In genomic region chr4:136357556-136357955, GRCh38 we compare ENCODE assay signal across 25 cellular contexts.
"Had no signal": no experiment of that assay in that cellular context is flagged by ENCODE, and none has a peak within 500 bp of the region (broad histone marks: within the 10 kb centered on the region; RNA-seq: fewer than 3 reads in every experiment).

No MANE protein-coding gene starts in this region.

- H3K4me1 ChIP-seq: left ventricle myocardium inferior, neural progenitor cell, parathyroid adenoma, right atrium auricular region, stomach, testis, thyroid gland, transverse colon, upper lobe of left lung had no signal

- ATAC-seq: natural killer cell; sciatic nerve; stimulated activated naive B cell treated with anti-CD40 and anti-IgM and Interleukin-4, amounts not matched to agents 10 μg/mL and 1 μg/mL and 100 μg/mL, for 72 hours; stimulated activated naive CD8-positive, alpha-beta T cell treated with anti-CD3 and anti-CD28 coated beads, Interleukin-15, Interleukin-2, amounts not matched to agents 100 U/mL and 50 U/mL, for 24 hours had no signal

- H3K79me2 ChIP-seq: parathyroid adenoma had no signal

- DNase-seq: islet precursor cell; left ventricle myocardium inferior; mesendoderm; naive B cell; natural killer cell; nephron progenitor cell; occipital lobe; stimulated activated CD4-positive, alpha-beta T cell treated with anti-CD3 and anti-CD28 coated beads, Interleukin-12 subunit alpha, Interleukin-12 subunit beta, amount 100 ng/mL, for 4 hours; stimulated activated CD4-positive, alpha-beta T cell treated with anti-CD3 and anti-CD28 coated beads, Interleukin-15, amount 100 ng/mL, for 24 hours; stimulated activated CD4-positive, alpha-beta T cell treated with anti-CD3 and anti-CD28 coated beads, Interleukin-2, amount 100 ng/mL, for 24 hours; stimulated activated CD4-positive, alpha-beta T cell treated with anti-CD3 and anti-CD28 coated beads, Interleukin-4, amount 100 ng/mL, for 1 hour; stimulated activated naive B cell treated with anti-CD40 and anti-IgM and Interleukin-4, amounts not matched to agents 10 μg/mL and 1 μg/mL and 100 μg/mL, for 72 hours; stimulated activated naive CD8-positive, alpha-beta T cell treated with anti-CD3 and anti-CD28 coated beads, Interleukin-15, Interleukin-2, amounts not matched to agents 100 U/mL and 50 U/mL, for 24 hours; stomach; testis; thyroid gland; transverse colon; upper lobe of left lung had no signal

- H3K9ac ChIP-seq: neural progenitor cell, parathyroid adenoma had no signal

- H2AFZ ChIP-seq: neural progenitor cell, parathyroid adenoma had no signal

- H3K27ac ChIP-seq: left ventricle myocardium inferior, neural progenitor cell, neutrophil, parathyroid adenoma, right atrium auricular region, skin epidermis, stomach, testis, thyroid gland, transverse colon, upper lobe of left lung had no signal

- H3K27me3 ChIP-seq: neural progenitor cell, neutrophil, right atrium auricular region, stomach, testis, thyroid gland, transverse colon, upper lobe of left lung had no signal

- H3K9me3 ChIP-seq: left ventricle myocardium inferior, neutrophil, right atrium auricular region, stomach, testis, thyroid gland, transverse colon, upper lobe of left lung had no signal

- H3K4me2 ChIP-seq: neural progenitor cell had no signal

- H3K4me3 ChIP-seq: left ventricle myocardium inferior, lung, neural progenitor cell, right atrium auricular region, skin epidermis, stomach, testis, thyroid gland, transverse colon, upper lobe of left lung had no signal

- H3K36me3 ChIP-seq: left ventricle myocardium inferior, neural progenitor cell, neutrophil, right atrium auricular region, stomach, thyroid gland, transverse colon, upper lobe of left lung had no signal
